In the genomic region with DNA sequence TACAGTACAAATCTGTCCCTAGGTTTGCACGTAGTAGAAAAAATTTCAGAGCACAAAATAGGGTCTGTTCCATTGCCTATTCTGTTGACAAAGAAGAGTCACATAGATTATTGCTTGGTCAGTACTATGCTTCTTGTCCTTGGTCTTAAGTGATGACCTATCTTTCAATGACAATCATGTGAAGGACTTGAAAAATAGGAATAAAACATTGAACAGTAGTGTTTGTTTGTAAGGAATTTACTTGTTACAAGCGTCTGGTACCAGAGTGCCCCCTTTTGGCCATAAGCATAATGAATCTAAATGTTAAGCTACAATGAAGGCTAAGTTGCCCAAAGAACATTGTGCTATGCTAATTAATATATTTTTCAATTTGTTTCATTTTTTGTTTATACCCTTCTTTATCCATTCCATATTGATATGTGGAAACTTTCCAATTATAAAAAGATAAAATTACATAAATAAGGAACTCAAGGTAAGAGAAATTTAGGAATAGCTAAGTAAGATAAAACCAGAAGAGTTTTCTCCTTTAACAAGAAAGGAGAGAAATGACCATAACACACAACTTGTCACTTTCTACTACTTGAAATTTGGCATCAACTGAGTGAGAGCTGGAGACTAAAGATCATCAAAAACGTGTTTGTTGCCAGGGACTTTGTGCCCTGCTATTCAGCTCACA, we compare ENCODE assay signal across 8 cellular contexts.
DNase-seq lines count a peak whose midpoint lies in the region; ATAC-seq, FAIRE-seq and TF ChIP-seq lines count a peak whose summit lies in the region.

No MANE protein-coding gene starts in this region.

- H3K27ac ChIP-seq in hepatocyte = no peak overlapping the region

- H3K79me2 ChIP-seq in hepatocyte = no peaks in the 10 kb centered on the region

- 32% methylated on average over 3 of the region's 3 CpGs for WGBS in hepatocyte (ENCODE audit: low lambda C conversion rate, missing lambda C conversion rate)

- peaks cover 12% of the 10 kb centered on the region for H3K4me1 Mint-ChIP-seq in activated CD8-positive, alpha-beta T cell treated with anti-CD3 and anti-CD28 coated beads for 36 hours (ENCODE audit: low read depth)

- H3K36me3 ChIP-seq in hepatocyte (replicated peaks; ENCODE audit: insufficient read depth, low read depth) = no peaks in the 10 kb centered on the region

- POLR2A ChIA-PET in activated CD8-positive, alpha-beta T cell treated with anti-CD3 and anti-CD28 coated beads for 36 hours (lab: Charles Lee) = no interaction called here

- peak; percentile 58 for ATAC-seq in activated CD8-positive, alpha-beta T cell treated with anti-CD3 and anti-CD28 coated beads for 36 hours
- no peak for ATAC-seq in HG02938 (IDR thresholded peaks at IDR 0.05; ENCODE audit: unreplicated experiment)

- peak; percentile 78 for FAIRE-seq in GM19239 (lab: Jason Lieb, UNC)
- no peak for FAIRE-seq in GM12891 (lab: Jason Lieb, UNC)

- peak; percentile 88 for TF ChIP-seq CTCF in activated CD8-positive, alpha-beta T cell treated with anti-CD3 and anti-CD28 coated beads for 36 hours (IDR thresholded peaks at IDR 0.05)
- peak; percentile 61 for TF ChIP-seq CTCF in hepatocyte (IDR thresholded peaks at IDR 0.05; ENCODE audit: poor library complexity)

- H3K9me2 ChIP-seq in hepatocyte (replicated peaks; ENCODE audit: insufficient read depth) = no peaks in the 10 kb centered on the region

- CTCF ChIA-PET in activated CD8-positive, alpha-beta T cell treated with anti-CD3 and anti-CD28 coated beads for 36 hours (lab: Charles Lee) = interaction anchor here (0.6 to 14.2 kb wide), 44 partner anchors 9 to 427 kb away, joined by 3 to 510 read pairs (median 4); a partner anchor contains a TSS

- H3K4me2 ChIP-seq in hepatocyte = no peak overlapping the region

- no peaks in the 10 kb centered on the region for H3K4me1 ChIP-seq in hepatocyte (ENCODE audit: insufficient read depth)

- no peak overlapping the region for H3K4me3 Mint-ChIP-seq in activated CD8-positive, alpha-beta T cell treated with anti-CD3 and anti-CD28 coated beads for 36 hours

- intact Hi-C loops in activated CD8-positive, alpha-beta T cell treated with anti-CD3 and anti-CD28 coated beads for 36 hours (cut with micrococcal nuclease) = loop anchor here (1.0 to 5.0 kb wide), 2 partner anchors 52 to 307 kb away; no protein-coding TSS in a partner anchor

- H3K36me3 Mint-ChIP-seq in activated CD8-positive, alpha-beta T cell treated with anti-CD3 and anti-CD28 coated beads for 36 hours (ENCODE audit: low read depth) = no peaks in the 10 kb centered on the region

- no peaks in the 10 kb centered on the region for H3K27me3 ChIP-seq in hepatocyte

- DNase-seq in D341Med (ENCODE audit: low spot score) = peak; percentile 38
- DNase-seq in GM19239 (ENCODE audit: insufficient read length, low spot score) = no peak
- DNase-seq in NCI-H146 treated with DMSO at 0.1 percent for 48 hours (lab: John Stamatoyannopoulos, UW; ENCODE audit: unreplicated experiment) = peak; percentile 26
- peak; percentile 50 for DNase-seq in activated CD8-positive, alpha-beta T cell treated with anti-CD3 and anti-CD28 coated beads for 36 hours
- DNase-seq in hepatocyte (ENCODE audit: low spot score) = peak; percentile 79
- DNase-seq in stimulated activated CD4-positive, alpha-beta T cell treated with anti-CD3 and anti-CD28 coated beads, Interleukin-4, amount 100 ng/mL, for 1 hour = peak; percentile 9
- no peak for DNase-seq in GM12891 (ENCODE audit: insufficient read length, low spot score)

- H2AFZ ChIP-seq in hepatocyte = no peak overlapping the region

- H3K27ac Mint-ChIP-seq in activated CD8-positive, alpha-beta T cell treated with anti-CD3 and anti-CD28 coated beads for 36 hours = no peak overlapping the region

- no peak overlapping the region for H3K4me3 ChIP-seq in hepatocyte

- no peaks in the 10 kb centered on the region for H3K9me3 ChIP-seq in hepatocyte (ENCODE audit: low read depth)

- no peaks in the 10 kb centered on the region for H3K27me3 Mint-ChIP-seq in activated CD8-positive, alpha-beta T cell treated with anti-CD3 and anti-CD28 coated beads for 36 hours

- no peaks in the 10 kb centered on the region for H3K9me3 Mint-ChIP-seq in activated CD8-positive, alpha-beta T cell treated with anti-CD3 and anti-CD28 coated beads for 36 hours

- TF ChIP-seq POLR2A in GM12891 (IDR thresholded peaks at IDR 0.05; ENCODE audit: low read depth, low read length) = no peak

- H4K20me1 ChIP-seq in hepatocyte (ENCODE audit: insufficient read depth, poor library complexity, severe bottlenecking) = no peaks in the 10 kb centered on the region

TF ChIP-seq in GM12891, 5 proteins besides CTCF, POLR2A, EP300 and RAD21:
- TF ChIP-seq POU2F2 (IDR thresholded peaks at IDR 0.05; ENCODE audit: low read depth, low read length) = no peak
- TF ChIP-seq POLR2AphosphoS5 (IDR thresholded peaks at IDR 0.05; ENCODE audit: low read depth, low read length) = no peak
- TF ChIP-seq PAX5 (IDR thresholded peaks at IDR 0.05; ENCODE audit: insufficient read depth, low read length, severe bottlenecking) = no peak
- no peak for TF ChIP-seq SPI1 (IDR thresholded peaks at IDR 0.05; ENCODE audit: low read depth, low read length)
- TF ChIP-seq TAF1 (IDR thresholded peaks at IDR 0.05; ENCODE audit: low read depth, low read length) = no peak

Comparison
In these comparisons a context has a peak if more than half of its experiments do, and no peak if none do; other contexts are left out.
1. DNase-seq: peak in D341Med (single experiment), NCI-H146 treated with DMSO at 0.1 percent for 48 hours (single experiment), activated CD8-positive, alpha-beta T cell treated with anti-CD3 and anti-CD28 coated beads for 36 hours (single experiment), hepatocyte (single experiment) and stimulated activated CD4-positive, alpha-beta T cell treated with anti-CD3 and anti-CD28 coated beads, Interleukin-4, amount 100 ng/mL, for 1 hour (single experiment); none in GM19239 (single experiment) and GM12891 (single experiment).